In genomic region chr4:143395054-143395453, GRCh38 we compare ENCODE assay signal across 15 cellular contexts. TPM values are rescaled to one million over a fixed set of nuclear protein-coding genes. Genes with fewer than 3 reads are reported as not detected.
A peak's percentile ranks its signal among the peaks of the same experiment; 100 is the strongest.
DNase-seq lines count a peak whose midpoint lies in the region; ATAC-seq, FAIRE-seq and TF ChIP-seq lines count a peak whose summit lies in the region.
"Had no signal": no experiment of that assay in that cellular context is flagged by ENCODE, and none has a peak within 500 bp of the region (broad histone marks: within the 10 kb centered on the region; RNA-seq: fewer than 3 reads in every experiment).

No MANE protein-coding gene starts in this region.

- H3K4ac ChIP-seq in mesendoderm (ENCODE audit: low read depth, low read length): no peak overlapping the region

- POLR2A ChIA-PET in K562 (lab: Yijun Ruan, JAX): no interaction called here

- no peak overlapping the region for H2BK15ac ChIP-seq in mesendoderm (replicated peaks; ENCODE audit: low read depth)

- H2AK5ac ChIP-seq in mesendoderm (ENCODE audit: low read length): no peak overlapping the region

- peaks cover 85% of the 10 kb centered on the region for H3K79me2 ChIP-seq in DOHH2 (ENCODE audit: control insufficient read depth, low read length)
- H3K79me2 ChIP-seq in K562 (ENCODE audit: control insufficient read depth, insufficient read depth, low read length): no peaks in the 10 kb centered on the region; the same call in 2 of the 3 replicates
- no peaks in the 10 kb centered on the region for H3K79me2 ChIP-seq in mesendoderm (ENCODE audit: control insufficient read depth, insufficient read depth, low read length)

- 73% methylated on average over 2 of the region's 2 CpGs for WGBS in K562 (ENCODE audit: insufficient coverage, low coverage, missing lambda C conversion rate)
- WGBS in mesendoderm (ENCODE audit: extremely low coverage, insufficient coverage, low lambda C conversion rate): no CpG with 5 or more reads among the region's 2 CpGs

- no peak overlapping the region for H4K8ac ChIP-seq in mesendoderm (ENCODE audit: low read depth, low read length)

- no peaks in the 10 kb centered on the region for H3K79me1 ChIP-seq in mesendoderm (ENCODE audit: low read length)

- no peak for TF ChIP-seq RAD21 in K562 (CRISPR knock-in tag; conservative IDR thresholded peaks at IDR 0.05 in 1 of 2, IDR thresholded peaks at IDR 0.05 in 1 of 2)

- TF ChIP-seq POLR2A in K562 (conservative IDR thresholded peaks at IDR 0.05): no peak

- no peak overlapping the region for H2BK120ac ChIP-seq in mesendoderm (ENCODE audit: low read depth, low read length)

- H3F3A ChIP-seq in DOHH2 (ENCODE audit: control insufficient read depth, insufficient read depth): peaks cover 35% of the 10 kb centered on the region

- TF ChIP-seq CTCF in DOHH2 (IDR thresholded peaks at IDR 0.05; ENCODE audit: low read depth, low read length, poor library complexity, severe bottlenecking) (no peak), K562 (IDR thresholded peaks at IDR 0.05 in 2 of 3, conservative IDR thresholded peaks at IDR 0.05 in 1 of 3; ENCODE audit: insufficient read depth in 2 of 3, low read depth in 1 of 3, low read length in 3 of 3) (no peak)

- H4K20me1 ChIP-seq in BLaER1 (no peaks in the 10 kb centered on the region), DOHH2 (ENCODE audit: control insufficient read depth, insufficient read depth, low read depth, low read length) (no peaks in the 10 kb centered on the region), K562 (replicated peaks; ENCODE audit: control insufficient read depth, insufficient read depth, low read length) (no peaks in the 10 kb centered on the region)

- CTCF ChIA-PET in K562 (lab: Yijun Ruan, JAX; ENCODE audit: low intra/inter-chr PET ratio): no interaction called here

- peaks cover 30% of the 10 kb centered on the region for H3K36me3 ChIP-seq in BLaER1
- peaks cover 49% of the 10 kb centered on the region for H3K36me3 ChIP-seq in DOHH2 (ENCODE audit: control insufficient read depth, low read length)
- H3K36me3 ChIP-seq in K562 (ENCODE audit: control insufficient read depth, insufficient read depth, low read length): no peaks in the 10 kb centered on the region; the same call in 2 of the 3 replicates
- no peaks in the 10 kb centered on the region for H3K36me3 ChIP-seq in mesendoderm (ENCODE audit: control insufficient read depth, insufficient read depth, low read length)
- no peaks in the 10 kb centered on the region for H3K36me3 ChIP-seq in H7 (replicated peaks; ENCODE audit: control insufficient read depth, insufficient read depth, low read length)

- peak overlapping the region; percentile 70 for H3K4me3 ChIP-seq in BLaER1
- H3K4me3 ChIP-seq in DOHH2 (ENCODE audit: low read length): peak overlapping the region; percentile 77
- H3K4me3 ChIP-seq in K562: no peak overlapping the region
- H3K4me3 ChIP-seq in mesendoderm (ENCODE audit: low read length): no peak overlapping the region
- H3K4me3 ChIP-seq in H7 (ENCODE audit: insufficient read depth, low read depth, low read length): no peak overlapping the region

- H3K9me2 ChIP-seq in DOHH2 (replicated peaks; ENCODE audit: control insufficient read depth, low read length): no peaks in the 10 kb centered on the region

- FAIRE-seq in K562 (lab: Jason Lieb, UNC): no peak
- peak; percentile 60 for FAIRE-seq in islet of Langerhans (lab: Jason Lieb, UNC)

- no peak overlapping the region for H4K5ac ChIP-seq in mesendoderm (ENCODE audit: low read length)

- no peak for TF ChIP-seq EP300 in K562 (IDR thresholded peaks at IDR 0.05; ENCODE audit: low read length)

- peaks cover 84% of the 10 kb centered on the region for H3K4me1 ChIP-seq in BLaER1
- peaks cover 95% of the 10 kb centered on the region for H3K4me1 ChIP-seq in DOHH2 (ENCODE audit: control insufficient read depth, low read length)
- H3K4me1 ChIP-seq in K562 (replicated peaks in 1 of 2; ENCODE audit: control insufficient read depth in 2 of 2, insufficient read depth in 2 of 2, low read length in 2 of 2): peaks cover 0 to 3% of the 10 kb centered on the region in 2 experiments; a peak in 2 of 5 replicates
- H3K4me1 ChIP-seq in mesendoderm (ENCODE audit: control insufficient read depth, low read depth, low read length): peaks cover 2% of the 10 kb centered on the region

- H2AFZ ChIP-seq in K562 (ENCODE audit: low read depth, low read length): no peak overlapping the region

- H3K27me3 ChIP-seq in BLaER1 (no peaks in the 10 kb centered on the region), DOHH2 (ENCODE audit: control insufficient read depth, low read length) (no peaks in the 10 kb centered on the region), K562 (ENCODE audit: control insufficient read depth in 2 of 2, insufficient read depth in 2 of 2, low read length in 2 of 2) (no peaks in the 10 kb centered on the region), mesendoderm (ENCODE audit: insufficient read depth, low read length, poor library complexity) (no peaks in the 10 kb centered on the region), H7 (ENCODE audit: control insufficient read depth, insufficient read depth, low read length) (no peaks in the 10 kb centered on the region)

- H3K56ac ChIP-seq in mesendoderm (ENCODE audit: low read length): no peak overlapping the region

- H3K4me2 ChIP-seq in BLaER1: peak overlapping the region; percentile 77
- peak overlapping the region; percentile 90 for H3K4me2 ChIP-seq in DOHH2 (ENCODE audit: low read length)
- H3K4me2 ChIP-seq in K562 (ENCODE audit: insufficient read depth, low read length): no peak overlapping the region
- H3K4me2 ChIP-seq in mesendoderm (ENCODE audit: low read length): no peak overlapping the region

- no peaks in the 10 kb centered on the region for H3K9me1 ChIP-seq in K562 (ENCODE audit: control insufficient read depth, insufficient read depth, low read length)

- in situ Hi-C loops in K562 (cut with MboI): no loop called here

- no peak overlapping the region for H3K18ac ChIP-seq in mesendoderm (ENCODE audit: low read length)

- intact Hi-C loops in K562 (cut with micrococcal nuclease): loop anchor here (5.0 kb wide), 1 partner anchor 87 kb away; no protein-coding TSS in a partner anchor

- H3K9me3 ChIP-seq in BLaER1 (no peaks in the 10 kb centered on the region), DOHH2 (ENCODE audit: control insufficient read depth, insufficient read depth, low read length) (no peaks in the 10 kb centered on the region), K562 (replicated peaks; ENCODE audit: control insufficient read depth, insufficient read depth, low read depth, low read length) (no peaks in the 10 kb centered on the region)
- H3K9me3 ChIP-seq: Caco-2 had no signal

- H2BK5ac ChIP-seq in mesendoderm (ENCODE audit: low read length): no peak overlapping the region

- BruUV-seq in K562 (replicated peaks; lab: Mats Ljungman, UMichigan): no TSS peak

- no peak for ATAC-seq in K562

- H3K27ac ChIP-seq in BLaER1 (peak overlapping the region; percentile 97), DOHH2 (ENCODE audit: low read depth, low read length) (peak overlapping the region; percentile 96), K562 (ENCODE audit: extremely low read depth, low read depth, low read length) (no peak overlapping the region), mesendoderm (ENCODE audit: low read depth, low read length) (no peak overlapping the region)
- H3K27ac ChIP-seq: C4-2B had no signal

- DNase-seq in K562 (ENCODE audit: extremely low read depth in 1 of 4, low spot score in 3 of 4) (no peak), HK-2 (ENCODE audit: unreplicated experiment) (no peak), mesendoderm (no peak), H7 (no peak), occipital lobe (lab: John Stamatoyannopoulos, UW) (no peak)
- DNase-seq: Caco-2; CD4-positive, alpha-beta T cell; GDM1; GOT3; H9; KBM-7 had no signal

- H3K23ac ChIP-seq in mesendoderm (ENCODE audit: low read length): no peak overlapping the region

- peak overlapping the region; percentile 94 for H3K9ac ChIP-seq in BLaER1
- no peak overlapping the region for H3K9ac ChIP-seq in K562 (ENCODE audit: insufficient read depth in 1 of 2, low read depth in 2 of 2, low read length in 2 of 2)
- H3K9ac ChIP-seq in mesendoderm (ENCODE audit: low read length): no peak overlapping the region

TF ChIP-seq in K562, 482 proteins besides CTCF, POLR2A, EP300 and RAD21 (continues in another document):
- no peak for TF ChIP-seq SP1 (CRISPR knock-in tag; IDR thresholded peaks at IDR 0.05)

RNA-seq across cellular contexts. Expression of gene GAB1, which starts 58.4 kb away (rescaled TPM):
- 25.0 and 56.0 TPM in 2 replicates for total RNA-seq in K562 (2011; cell fraction: chromatin; rRNA removed; ENCODE audit: low replicate concordance)
- 10.0 and 11.8 TPM in 2 replicates for total RNA-seq in K562 (2011; cell fraction: nucleolus; rRNA removed)
- total RNA-seq in K562 (2011; cell fraction: nucleoplasm; rRNA removed): 25.5 and 30.8 TPM in 2 replicates
- total RNA-seq in K562 (2014; rRNA removed): 5.3 and 8.9 TPM in 2 replicates
- 9.7 and 12.0 TPM in 2 replicates for total RNA-seq in K562 (2014; rRNA removed; fragmentation: Illumina TruSeq; extraction: Trizol)
- 8.0 and 8.7 TPM in 2 replicates for total RNA-seq in K562 (2015; rRNA removed; fragmentation: Illumina TruSeq; extraction: Trizol)
- total RNA-seq in K562 (2021): 10.3 and 10.9 TPM in 2 replicates
- 7.5 and 8.8 TPM in 2 replicates for polyA plus RNA-seq in K562 (2011; rRNA removed)
- polyA plus RNA-seq in K562 (2011; cell fraction: cytosol; rRNA removed): 3.1 and 3.5 TPM in 2 replicates
- 14.7 and 16.9 TPM in 2 replicates for polyA plus RNA-seq in K562 (2011; cell fraction: nucleus; rRNA removed)
- polyA plus RNA-seq in K562 (2012): 2.7 and 5.0 TPM in 2 replicates
- polyA plus RNA-seq in K562 (2014; fragmentation: Illumina TruSeq; extraction: Trizol): 12.4 and 14.6 TPM in 2 replicates
- 1 to 10 TPM; 1.3 to 2.2 TPM for polyA plus RNA-seq in K562 (2014; fragmentation: Nextera tagmentation; extraction: Ambion mirVana)
- polyA plus RNA-seq in K562 (2014; rRNA removed): 2.9 and 7.1 TPM in 2 replicates
- polyA minus RNA-seq in K562 (2011; rRNA and poly(A)+ RNA removed): 17.5 and 25.5 TPM in 2 replicates
- polyA minus RNA-seq in K562 (2011; cell fraction: cytosol; rRNA and poly(A)+ RNA removed): 7.1 and 7.4 TPM in 2 replicates
- polyA minus RNA-seq in K562 (2011; cell fraction: nucleus; rRNA and poly(A)+ RNA removed): 14.5 and 16.8 TPM in 2 replicates
- 10.6 TPM for polyA plus RNA-seq in mesendoderm (2013, experiment 1 of 2)
- polyA plus RNA-seq in mesendoderm (2013, experiment 2 of 2): 11.9 TPM
- 14.1 and 23.4 TPM in 2 replicates for total RNA-seq in H7 (2014; rRNA removed; shearing (Covaris generic))
- 25.9 TPM for total RNA-seq in occipital lobe

Comparison
In these comparisons a context has a peak if more than half of its experiments do, and no peak if none do; other contexts are left out.
1. H3K27ac ChIP-seq: peak in BLaER1 (single experiment) and DOHH2 (single experiment); none in K562 (single experiment) and mesendoderm (single experiment).
2. H3K4me2 ChIP-seq: peak in BLaER1 (single experiment) and DOHH2 (single experiment); none in K562 (single experiment) and mesendoderm (single experiment).
3. H3K4me3 ChIP-seq: peak in BLaER1 (single experiment) and DOHH2 (single experiment); none in K562 (single experiment), mesendoderm (single experiment) and H7 (single experiment).